Comparison of ENCODE assay signal across 22 cellular contexts in the genomic region with DNA sequence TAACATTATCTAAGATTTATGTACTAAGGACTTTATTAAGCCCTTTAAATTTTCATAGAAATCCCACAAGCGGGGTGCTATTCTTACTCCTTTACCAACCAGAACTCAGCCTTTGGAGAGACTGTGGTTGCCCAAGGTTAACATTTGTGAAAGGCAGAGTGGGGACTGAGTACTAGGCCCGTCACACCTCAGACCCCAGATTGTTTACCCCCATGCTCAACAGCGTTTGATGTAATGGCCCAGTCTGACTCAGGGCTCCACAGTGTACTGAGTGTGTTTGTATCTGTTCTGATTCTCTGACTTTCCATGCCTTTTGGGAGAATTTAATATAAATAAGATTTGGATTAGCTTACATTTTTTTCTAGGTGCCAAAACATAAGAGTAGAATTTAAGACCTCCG.
DNase-seq lines count a peak whose midpoint lies in the region; ATAC-seq, FAIRE-seq and TF ChIP-seq lines count a peak whose summit lies in the region.
"Had no signal": no experiment of that assay in that cellular context is flagged by ENCODE, and none has a peak within 500 bp of the region (broad histone marks: within the 10 kb centered on the region; RNA-seq: fewer than 3 reads in every experiment).

No MANE protein-coding gene starts in this region.

- POLR2A ChIA-PET in GM12878 (lab: Charles Lee), result no interaction called here

- in situ Hi-C loops in GM12878 (cut with MboI) (no loop called here), GM13977 (cut with MboI; ENCODE audit: low pct_unique_long_range_greater_than_20kb, low sequenced_read_pairs, unreplicated experiment) (no loop called here)

- H3K4me3 Mint-ChIP-seq in nephron progenitor cell, result no peak overlapping the region
- H3K4me3 Mint-ChIP-seq: B cell; CD4-positive, CD25-positive, alpha-beta regulatory T cell; CD8-positive, alpha-beta T cell had no signal

- no peak for TF ChIP-seq EP300 in GM12878 (IDR thresholded peaks at IDR 0.05; ENCODE audit: borderline replicate concordance in 1 of 2, control insufficient read depth in 1 of 2, low read depth in 2 of 2, low read length in 2 of 2)

- no TSS peak for BruUV-seq in GM12878 (replicated peaks; lab: Mats Ljungman, UMichigan)

- no peaks in the 10 kb centered on the region for H3K9me3 Mint-ChIP-seq in nephron progenitor cell
- H3K9me3 Mint-ChIP-seq: CD8-positive, alpha-beta T cell had no signal

- no peaks in the 10 kb centered on the region for H3K4me1 ChIP-seq in GM12878 (ENCODE audit: control insufficient read depth, insufficient read depth, low read length)
- H3K4me1 ChIP-seq in uterus, result no peaks in the 10 kb centered on the region
- H3K4me1 ChIP-seq: Caco-2 had no signal

- H3K79me2 ChIP-seq in GM12878 (ENCODE audit: control insufficient read depth, insufficient read depth, low read length), result no peaks in the 10 kb centered on the region

- no peaks in the 10 kb centered on the region for H3K36me3 Mint-ChIP-seq in nephron progenitor cell (ENCODE audit: low read depth)
- H3K36me3 Mint-ChIP-seq: CD4-positive, CD25-positive, alpha-beta regulatory T cell; CD8-positive, alpha-beta T cell had no signal

- H3K9ac ChIP-seq in GM12878 (ENCODE audit: control insufficient read depth, insufficient read depth, low read length), result no peak overlapping the region
- H3K9ac ChIP-seq: GM23248 had no signal

- no peaks in the 10 kb centered on the region for H3K9me3 ChIP-seq in GM12878 (replicated peaks; ENCODE audit: control insufficient read depth, insufficient read depth, low read length)
- H3K9me3 ChIP-seq in uterus, result no peaks in the 10 kb centered on the region
- H3K9me3 ChIP-seq: BLaER1, Caco-2 had no signal

- H3K27ac Mint-ChIP-seq in nephron progenitor cell, result peak overlapping the region; percentile 99
- H3K27ac Mint-ChIP-seq: B cell; CD4-positive, CD25-positive, alpha-beta regulatory T cell; CD8-positive, alpha-beta T cell had no signal

- no peaks in the 10 kb centered on the region for H3K27me3 ChIP-seq in GM12878 (replicated peaks in 1 of 2; ENCODE audit: control insufficient read depth in 2 of 2, insufficient read depth in 2 of 2, low read length in 1 of 2)
- no peaks in the 10 kb centered on the region for H3K27me3 ChIP-seq in uterus
- H3K27me3 ChIP-seq: BLaER1 had no signal

- peaks cover 78% of the 10 kb centered on the region for H3K4me1 Mint-ChIP-seq in nephron progenitor cell
- H3K4me1 Mint-ChIP-seq: B cell; CD4-positive, CD25-positive, alpha-beta regulatory T cell had no signal

- intact Hi-C loops in GM12878 (cut with micrococcal nuclease; ENCODE audit: unreplicated experiment) (no loop called here), uterus (cut with DNase I; ENCODE audit: low total_unique reads) (no loop called here)

- 11% methylated on average over 4 of the region's 4 CpGs for whole genome bisulfite sequencing in GM12878 (ENCODE audit: insufficient coverage, insufficient replicate concordance, low lambda C conversion rate, missing lambda C conversion rate)

- H3K4me3 ChIP-seq in GM12878, result no peak overlapping the region
- no peak overlapping the region for H3K4me3 ChIP-seq in uterus
- H3K4me3 ChIP-seq: BLaER1, GM23248 had no signal

- RAD21 ChIA-PET in GM12878 (lab: Charles Lee; ENCODE audit: unreplicated experiment), result interaction anchor here (0.8 kb wide), 1 partner anchor 31 kb away, joined by 3 read pairs; no protein-coding TSS in a partner anchor

- ATAC-seq in GM19397 (IDR thresholded peaks at IDR 0.05; ENCODE audit: unreplicated experiment) (peak; percentile 31), GM12878 (peak; percentile 71)
- ATAC-seq: CD8-positive, alpha-beta T cell had no signal

- no peak for FAIRE-seq in GM12878 (lab: Jason Lieb, UNC)
- FAIRE-seq: G401.6, GM19239, H1 had no signal

- TF ChIP-seq POLR2A in GM12878 (IDR thresholded peaks at IDR 0.05; ENCODE audit: low read depth, low read length), result no peak
- TF ChIP-seq POLR2A in uterus (IDR thresholded peaks at IDR 0.05), result no peak

- SMC1A ChIA-PET in GM12878 (lab: Charles Lee; ENCODE audit: uncharacterized antibody, unreplicated experiment), result no interaction called here

- H3K4me2 ChIP-seq in GM12878 (ENCODE audit: control insufficient read depth, insufficient read depth), result no peak overlapping the region

- CTCF ChIA-PET in GM12878 (lab: Yijun Ruan, JAX), result no interaction called here

- H3K27ac ChIP-seq in GM12878 (ENCODE audit: control insufficient read depth, insufficient read depth) (no peak overlapping the region), uterus (peak overlapping the region; percentile 68 to 73)
- H3K27ac ChIP-seq: BLaER1, C4-2B, GM23248 had no signal

- no peak for TF ChIP-seq RAD21 in GM12878 (IDR thresholded peaks at IDR 0.05; ENCODE audit: insufficient read depth, low read depth, low read length)

- H3K36me3 ChIP-seq in GM12878 (ENCODE audit: control insufficient read depth in 2 of 2, insufficient read depth in 2 of 2, low read length in 1 of 2) (no peaks in the 10 kb centered on the region), uterus (no peaks in the 10 kb centered on the region)
- H3K36me3 ChIP-seq: BLaER1 had no signal

- H3K27me3 Mint-ChIP-seq in nephron progenitor cell (ENCODE audit: low read depth, poor library complexity), result no peaks in the 10 kb centered on the region
- H3K27me3 Mint-ChIP-seq: B cell had no signal

- no peak overlapping the region for H2AFZ ChIP-seq in GM12878 (ENCODE audit: control insufficient read depth, low read depth, low read length)
- H2AFZ ChIP-seq: GM23248 had no signal

- DNase-seq in GM12878 (ENCODE audit: low read depth, low spot score), result no peak
- no peak for DNase-seq in nephron progenitor cell
- DNase-seq in uterus, result no peak
- no peak for DNase-seq in NOMO-1 treated with dmso at 0.1 percent for 144 hours (lab: John Stamatoyannopoulos, UW; ENCODE audit: unreplicated experiment)
- no peak for DNase-seq in NCI-H128 (lab: John Stamatoyannopoulos, UW; ENCODE audit: unreplicated experiment)
- no peak for DNase-seq in AG20443 (ENCODE audit: low spot score)
- no peak for DNase-seq in GM13977 (ENCODE audit: low spot score)
- DNase-seq: Caco-2; CD4-positive, CD25-positive, alpha-beta regulatory T cell; CD8-positive, alpha-beta T cell; DMS153; DND-41; GM23248; H7; HCEC 1CT had no signal

- no peaks in the 10 kb centered on the region for H4K20me1 ChIP-seq in GM12878 (ENCODE audit: control insufficient read depth, insufficient read depth)
- H4K20me1 ChIP-seq: BLaER1 had no signal

- TF ChIP-seq CTCF in GM12878 (IDR thresholded peaks at IDR 0.05 in 2 of 3, conservative IDR thresholded peaks at IDR 0.05 in 1 of 3; ENCODE audit: control insufficient read depth in 2 of 3, extremely low read depth in 1 of 3, insufficient read depth in 1 of 3, low read depth in 3 of 3, low read length in 3 of 3) (no peak), nephron progenitor cell (IDR thresholded peaks at IDR 0.05) (no peak), uterus (IDR thresholded peaks at IDR 0.05) (no peak), GM13977 (IDR thresholded peaks at IDR 0.05; ENCODE audit: extremely low read depth, insufficient read depth, missing control alignments) (no peak)

TF ChIP-seq in GM12878, 131 proteins besides CTCF, POLR2A, EP300 and RAD21:
- TF ChIP-seq, protein P1, sequence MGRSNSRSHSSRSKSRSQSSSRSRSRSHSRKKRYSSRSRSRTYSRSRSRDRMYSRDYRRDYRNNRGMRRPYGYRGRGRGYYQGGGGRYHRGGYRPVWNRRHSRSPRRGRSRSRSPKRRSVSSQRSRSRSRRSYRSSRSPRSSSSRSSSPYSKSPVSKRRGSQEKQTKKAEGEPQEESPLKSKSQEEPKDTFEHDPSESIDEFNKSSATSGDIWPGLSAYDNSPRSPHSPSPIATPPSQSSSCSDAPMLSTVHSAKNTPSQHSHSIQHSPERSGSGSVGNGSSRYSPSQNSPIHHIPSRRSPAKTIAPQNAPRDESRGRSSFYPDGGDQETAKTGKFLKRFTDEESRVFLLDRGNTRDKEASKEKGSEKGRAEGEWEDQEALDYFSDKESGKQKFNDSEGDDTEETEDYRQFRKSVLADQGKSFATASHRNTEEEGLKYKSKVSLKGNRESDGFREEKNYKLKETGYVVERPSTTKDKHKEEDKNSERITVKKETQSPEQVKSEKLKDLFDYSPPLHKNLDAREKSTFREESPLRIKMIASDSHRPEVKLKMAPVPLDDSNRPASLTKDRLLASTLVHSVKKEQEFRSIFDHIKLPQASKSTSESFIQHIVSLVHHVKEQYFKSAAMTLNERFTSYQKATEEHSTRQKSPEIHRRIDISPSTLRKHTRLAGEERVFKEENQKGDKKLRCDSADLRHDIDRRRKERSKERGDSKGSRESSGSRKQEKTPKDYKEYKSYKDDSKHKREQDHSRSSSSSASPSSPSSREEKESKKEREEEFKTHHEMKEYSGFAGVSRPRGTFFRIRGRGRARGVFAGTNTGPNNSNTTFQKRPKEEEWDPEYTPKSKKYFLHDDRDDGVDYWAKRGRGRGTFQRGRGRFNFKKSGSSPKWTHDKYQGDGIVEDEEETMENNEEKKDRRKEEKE (IDR thresholded peaks at IDR 0.05), result no peak
- TF ChIP-seq, protein P2, sequence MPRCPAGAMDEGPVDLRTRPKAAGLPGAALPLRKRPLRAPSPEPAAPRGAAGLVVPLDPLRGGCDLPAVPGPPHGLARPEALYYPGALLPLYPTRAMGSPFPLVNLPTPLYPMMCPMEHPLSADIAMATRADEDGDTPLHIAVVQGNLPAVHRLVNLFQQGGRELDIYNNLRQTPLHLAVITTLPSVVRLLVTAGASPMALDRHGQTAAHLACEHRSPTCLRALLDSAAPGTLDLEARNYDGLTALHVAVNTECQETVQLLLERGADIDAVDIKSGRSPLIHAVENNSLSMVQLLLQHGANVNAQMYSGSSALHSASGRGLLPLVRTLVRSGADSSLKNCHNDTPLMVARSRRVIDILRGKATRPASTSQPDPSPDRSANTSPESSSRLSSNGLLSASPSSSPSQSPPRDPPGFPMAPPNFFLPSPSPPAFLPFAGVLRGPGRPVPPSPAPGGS (IDR thresholded peaks at IDR 0.05; ENCODE audit: borderline replicate concordance, insufficient read depth, low read depth, low read length, poor library complexity, severe bottlenecking), result no peak
- TF ChIP-seq SPI1 (IDR thresholded peaks at IDR 0.05; ENCODE audit: borderline replicate concordance, insufficient read depth, low read depth, low read length), result no peak
- TF ChIP-seq PAX8 (IDR thresholded peaks at IDR 0.05), result no peak
- TF ChIP-seq ZNF622 (IDR thresholded peaks at IDR 0.05), result no peak
- TF ChIP-seq SMC3 (IDR thresholded peaks at IDR 0.05; ENCODE audit: borderline replicate concordance, low read length), result no peak
- TF ChIP-seq PML (IDR thresholded peaks at IDR 0.05; ENCODE audit: low read length), result no peak
